Comparison of ENCODE assay signal across 12 cellular contexts in genomic region chr2:239445771-239446524, GRCh38. TPM values are rescaled to one million over a fixed set of nuclear protein-coding genes. Genes with fewer than 3 reads are reported as not detected.
DNase-seq lines count a peak whose midpoint lies in the region; ATAC-seq, FAIRE-seq and TF ChIP-seq lines count a peak whose summit lies in the region.
"Had no signal": no experiment of that assay in that cellular context is flagged by ENCODE, and none has a peak within 500 bp of the region (broad histone marks: within the 10 kb centered on the region; RNA-seq: fewer than 3 reads in every experiment).

No MANE protein-coding gene starts in this region.

- intact Hi-C loops in K562 (cut with micrococcal nuclease) (no loop called here), left ventricle myocardium superior (cut with micrococcal nuclease) (no loop called here)

- CTCF ChIA-PET in K562 (lab: Yijun Ruan, JAX; ENCODE audit: low intra/inter-chr PET ratio), result no interaction called here

- TF ChIP-seq CTCF in K562 (IDR thresholded peaks at IDR 0.05 in 2 of 3, conservative IDR thresholded peaks at IDR 0.05 in 1 of 3; ENCODE audit: insufficient read depth in 2 of 3, low read depth in 1 of 3, low read length in 3 of 3), result no peak

- TF ChIP-seq RAD21 in K562 (CRISPR knock-in tag; conservative IDR thresholded peaks at IDR 0.05 in 1 of 2, IDR thresholded peaks at IDR 0.05 in 1 of 2), result no peak

- no peaks in the 10 kb centered on the region for H3K36me3 ChIP-seq in K562 (ENCODE audit: control insufficient read depth, insufficient read depth, low read length)

- no peaks in the 10 kb centered on the region for H3K4me1 ChIP-seq in K562 (replicated peaks in 1 of 2; ENCODE audit: control insufficient read depth in 2 of 2, insufficient read depth in 2 of 2, low read length in 2 of 2)

- no peaks in the 10 kb centered on the region for H4K20me1 ChIP-seq in K562 (replicated peaks; ENCODE audit: control insufficient read depth, insufficient read depth, low read length)

- H3K9me1 ChIP-seq in K562 (ENCODE audit: control insufficient read depth, insufficient read depth, low read length), result no peaks in the 10 kb centered on the region

- peaks cover 5 to 39% of the 10 kb centered on the region in 2 experiments for H3K27me3 ChIP-seq in K562 (ENCODE audit: control insufficient read depth in 2 of 2, insufficient read depth in 2 of 2, low read length in 2 of 2)

- no peak for TF ChIP-seq EP300 in K562 (IDR thresholded peaks at IDR 0.05; ENCODE audit: low read length)

- in situ Hi-C loops in K562 (cut with MboI), result no loop called here

- H3K4me3 ChIP-seq in K562, result no peak overlapping the region

- BruUV-seq in K562 (replicated peaks; lab: Mats Ljungman, UMichigan), result no TSS peak

- no peak overlapping the region for H3K27ac ChIP-seq in K562 (ENCODE audit: extremely low read depth, low read depth, low read length)

- no peak for TF ChIP-seq POLR2A in K562 (conservative IDR thresholded peaks at IDR 0.05)

- H3K9ac ChIP-seq in K562 (ENCODE audit: insufficient read depth in 1 of 2, low read depth in 2 of 2, low read length in 2 of 2), result no peak overlapping the region

- no peaks in the 10 kb centered on the region for H3K9me3 ChIP-seq in K562 (replicated peaks; ENCODE audit: control insufficient read depth, insufficient read depth, low read depth, low read length)

- H3K4me2 ChIP-seq in K562 (ENCODE audit: insufficient read depth, low read length), result no peak overlapping the region

- POLR2A ChIA-PET in K562 (lab: Yijun Ruan, JAX), result no interaction called here

- ATAC-seq in K562 (no peak), left ventricle myocardium superior (peak; percentile 71)
- ATAC-seq: activated T-helper 17 cell treated with anti-CD3 and anti-CD28 coated beads, Interleukin-2, amount 50 U/mL, for 72 hours had no signal

- 0% methylated on average over 6 of the region's 6 CpGs for WGBS in K562 (ENCODE audit: insufficient coverage, low coverage, missing lambda C conversion rate)

- no peaks in the 10 kb centered on the region for H3K79me2 ChIP-seq in K562 (ENCODE audit: control insufficient read depth, insufficient read depth, low read length)

- DNase-seq in EH (ENCODE audit: low read depth), result peak; percentile 19
- no peak for DNase-seq in K562 (ENCODE audit: extremely low read depth in 1 of 4, low spot score in 3 of 4)
- no peak for DNase-seq in left ventricle myocardium superior
- peak; percentile 99 for DNase-seq in pons (ENCODE audit: low spot score)
- DNase-seq in NCI-H82 (lab: John Stamatoyannopoulos, UW), result no peak
- DNase-seq in iPS-NIHi11 (ENCODE audit: low spot score), result no peak
- DNase-seq in activated CD8-positive, alpha-beta memory T cell treated with anti-CD3 and anti-CD28 coated beads, Interleukin-2, amount 50 U/mL, for 4 hours, result no peak
- DNase-seq in NCI-H1694 treated with DMSO at 0.1 percent for 48 hours (lab: John Stamatoyannopoulos, UW), result no peak
- DNase-seq: DMS79, Karpas-422, NCI-H2081 treated with DMSO at 0.1 percent for 48 hours had no signal

- no peak for FAIRE-seq in K562 (lab: Jason Lieb, UNC)

- no peak overlapping the region for H2AFZ ChIP-seq in K562 (ENCODE audit: low read depth, low read length)

TF ChIP-seq in K562, 482 proteins besides CTCF, POLR2A, EP300 and RAD21:
- no peak for TF ChIP-seq ATF2 (CRISPR knock-in tag; IDR thresholded peaks at IDR 0.05)
- TF ChIP-seq ZNF316 (IDR thresholded peaks at IDR 0.05), result 0 out of 2 replicates have a peak, but pooled peaks have one; percentile 9

RNA-seq across cellular contexts. Expression of gene HDAC4, which starts 45.1 kb away (rescaled TPM):
- 95.1 and 129 TPM in 2 replicates for total RNA-seq in K562 (2011; cell fraction: chromatin; rRNA removed; ENCODE audit: low replicate concordance)
- 48.4 and 51.1 TPM in 2 replicates for total RNA-seq in K562 (2011; cell fraction: nucleolus; rRNA removed)
- 59.2 and 71.1 TPM in 2 replicates for total RNA-seq in K562 (2011; cell fraction: nucleoplasm; rRNA removed)
- 4.9 and 5.3 TPM in 2 replicates for total RNA-seq in K562 (2014; rRNA removed)
- total RNA-seq in K562 (2014; rRNA removed; fragmentation: Illumina TruSeq; extraction: Trizol), result 2.8 and 3.6 TPM in 2 replicates
- 4.3 and 6.0 TPM in 2 replicates for total RNA-seq in K562 (2015; rRNA removed; fragmentation: Illumina TruSeq; extraction: Trizol)
- total RNA-seq in K562 (2021), result 17.1 and 20.2 TPM in 2 replicates
- 2.8 and 4.8 TPM in 2 replicates for polyA plus RNA-seq in K562 (2011; rRNA removed)
- polyA plus RNA-seq in K562 (2011; cell fraction: cytosol; rRNA removed), result 5.2 and 5.9 TPM in 2 replicates
- polyA plus RNA-seq in K562 (2011; cell fraction: nucleus; rRNA removed), result 27.3 and 36.9 TPM in 2 replicates
- 3.5 and 5.6 TPM in 2 replicates for polyA plus RNA-seq in K562 (2012)
- polyA plus RNA-seq in K562 (2014; fragmentation: Illumina TruSeq; extraction: Trizol), result 7.6 and 8.1 TPM in 2 replicates
- under 1 TPM; 0.11 to 0.21 TPM for polyA plus RNA-seq in K562 (2014; fragmentation: Nextera tagmentation; extraction: Ambion mirVana)
- polyA plus RNA-seq in K562 (2014; rRNA removed), result 4.0 and 8.2 TPM in 2 replicates
- polyA minus RNA-seq in K562 (2011; rRNA and poly(A)+ RNA removed), result 11.6 and 12.9 TPM in 2 replicates
- polyA minus RNA-seq in K562 (2011; cell fraction: cytosol; rRNA and poly(A)+ RNA removed), result 12.5 and 13.4 TPM in 2 replicates
- polyA minus RNA-seq in K562 (2011; cell fraction: nucleus; rRNA and poly(A)+ RNA removed), result 32.2 and 34.9 TPM in 2 replicates
- total RNA-seq in left ventricle myocardium superior, result 25.6 TPM

Comparison
In these comparisons a context has a peak if more than half of its experiments do, and no peak if none do; other contexts are left out.
1. DNase-seq: peak in EH (single experiment) and pons (single experiment); none in K562 (0 of 4), left ventricle myocardium superior (single experiment), NCI-H82 (single experiment), iPS-NIHi11 (single experiment), activated CD8-positive, alpha-beta memory T cell treated with anti-CD3 and anti-CD28 coated beads, Interleukin-2, amount 50 U/mL, for 4 hours (single experiment) and NCI-H1694 treated with DMSO at 0.1 percent for 48 hours (single experiment).